7 cellular contexts compared by ENCODE assay signal in genomic region chr6:63571883-63572732, GRCh38.
DNase-seq lines count a peak whose midpoint lies in the region; ATAC-seq and TF ChIP-seq lines count a peak whose summit lies in the region.

Gene LOC128125822, plus strand, starts transcription at chr6:63572480.
Gene PTP4A1, plus strand, starts transcription at chr6:63572480. Its CDS starts 4,401 bp downstream, at chr6:63576881.

- ATAC-seq in GM18508 (IDR thresholded peaks at IDR 0.05; ENCODE audit: insufficient read depth, unreplicated experiment) (peak; percentile 92), HG03025 (IDR thresholded peaks at IDR 0.05; ENCODE audit: low FRiP score, unreplicated experiment) (peak; percentile 91)

- H3K4me3 ChIP-seq in astrocyte of the spinal cord (ENCODE audit: low read depth, low read length) (peak within 1 kb of the TSS; percentile 93), retinal pigment epithelial cell (ENCODE audit: low read length) (peak within 1 kb of the TSS; percentile 89)

- DNase-seq in NCI-H2081 (lab: John Stamatoyannopoulos, UW), result peak; percentile 97
- DNase-seq in T1000 (lab: John Stamatoyannopoulos, UW), result peak; percentile 95
- peak; percentile 99 for DNase-seq in astrocyte of the spinal cord (ENCODE audit: low read depth, low spot score)
- peak; percentile 80 to 100 (median 97) for DNase-seq in hypothalamus (lab: John Stamatoyannopoulos, UW)
- DNase-seq in retinal pigment epithelial cell (ENCODE audit: low read depth), result peak; percentile 92

- in situ Hi-C loops in astrocyte of the spinal cord (cut with HindIII; ENCODE audit: low sequenced_read_pairs), result no loop called here

- TF ChIP-seq CTCF in astrocyte of the spinal cord (IDR thresholded peaks at IDR 0.05; ENCODE audit: low read depth, low read length), result no peak
- no peak for TF ChIP-seq CTCF in retinal pigment epithelial cell (conservative IDR thresholded peaks at IDR 0.05; ENCODE audit: low read depth, low read length)

Comparison
In these comparisons a context has a peak if more than half of its experiments do, and no peak if none do; other contexts are left out.
1. Peak in every context shown above with its lines: DNase-seq, ATAC-seq and H3K4me3 ChIP-seq.